1 cellular context compared by ENCODE assay signal in the genomic region with DNA sequence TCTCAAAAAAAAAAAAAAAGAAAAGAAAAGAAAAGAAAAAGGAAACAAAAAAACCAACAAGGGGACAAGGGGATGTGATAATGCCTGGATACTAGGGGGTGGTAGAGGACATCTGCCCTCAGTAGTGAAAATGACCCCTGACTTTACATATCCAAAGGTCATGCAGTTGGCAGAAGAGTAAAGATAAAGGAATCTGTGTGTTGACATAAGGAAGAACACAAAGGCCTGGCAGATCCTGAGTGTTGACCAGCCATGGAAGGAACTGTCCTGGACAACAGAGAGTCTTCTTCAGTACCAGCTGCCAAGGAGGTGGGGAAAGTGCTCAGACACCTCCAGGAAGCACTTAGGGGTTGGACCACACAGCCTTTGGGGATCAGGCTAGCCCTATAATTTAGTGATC.
TF ChIP-seq lines count a peak whose summit lies in the region.

No MANE protein-coding gene starts in this region.

TF ChIP-seq in HepG2, 621 proteins besides CTCF, POLR2A, EP300 and RAD21 (continued from another document and continues in another):
- TF ChIP-seq ZNF784 (CRISPR knock-in tag; IDR thresholded peaks at IDR 0.05; ENCODE audit: borderline replicate concordance) (no peak), MXD1 (CRISPR knock-in tag; IDR thresholded peaks at IDR 0.05) (no peak), POGZ (CRISPR knock-in tag; IDR thresholded peaks at IDR 0.05) (0 out of 2 replicates have a peak, but pooled peaks have one; percentile 20), ZNF460 (CRISPR knock-in tag; IDR thresholded peaks at IDR 0.05; ENCODE audit: borderline replicate concordance) (no peak; the same call in 1 of the 2 replicates), ZNF362 (CRISPR knock-in tag; IDR thresholded peaks at IDR 0.05; ENCODE audit: borderline replicate concordance) (peak; percentile 53; the same call in 1 of the 2 replicates), SAP130 (CRISPR knock-in tag; IDR thresholded peaks at IDR 0.05; ENCODE audit: low read depth) (peak; percentile 75), ESRRA (CRISPR knock-in tag; IDR thresholded peaks at IDR 0.05; ENCODE audit: low read depth) (peak; percentile 78; the same call in 1 of the 2 replicates), NFRKB (IDR thresholded peaks at IDR 0.05) (no peak), ZNF720 (CRISPR knock-in tag; IDR thresholded peaks at IDR 0.05) (no peak), ERF (CRISPR knock-in tag; IDR thresholded peaks at IDR 0.05) (peak; percentile 44; the same call in 1 of the 2 replicates), FOXA3 (CRISPR knock-in tag; IDR thresholded peaks at IDR 0.05) (peak; percentile 86), ZNF256 (CRISPR knock-in tag; conservative IDR thresholded peaks at IDR 0.05) (no peak), HOXA3 (CRISPR knock-in tag; IDR thresholded peaks at IDR 0.05) (peak; percentile 59; the same call in 1 of the 2 replicates), PHF8 (CRISPR knock-in tag; IDR thresholded peaks at IDR 0.05) (0 out of 2 replicates have a peak, but pooled peaks have one; percentile 29), HMG20B (CRISPR knock-in tag; conservative IDR thresholded peaks at IDR 0.05) (peak; percentile 42; the same call in 1 of the 2 replicates), ZNF235 (CRISPR knock-in tag; IDR thresholded peaks at IDR 0.05; ENCODE audit: borderline replicate concordance) (no peak), NCOA2 (CRISPR knock-in tag; IDR thresholded peaks at IDR 0.05) (peak; percentile 75), ZNF331 (CRISPR knock-in tag; IDR thresholded peaks at IDR 0.05) (0 out of 2 replicates have a peak, but pooled peaks have one; percentile 31), HNF4A (CRISPR knock-in tag; IDR thresholded peaks at IDR 0.05) (peak; percentile 90), HMG20A (CRISPR knock-in tag; IDR thresholded peaks at IDR 0.05; ENCODE audit: borderline replicate concordance) (peak; percentile 79; the same call in 1 of the 2 replicates), HDAC1 (CRISPR knock-in tag; IDR thresholded peaks at IDR 0.05) (peak; percentile 66), ATF1 (CRISPR knock-in tag; IDR thresholded peaks at IDR 0.05) (no peak), ZC3H4 (CRISPR knock-in tag; IDR thresholded peaks at IDR 0.05; ENCODE audit: borderline replicate concordance) (no peak), CREB3 (CRISPR knock-in tag; IDR thresholded peaks at IDR 0.05) (no peak), ZNF709 (CRISPR knock-in tag; IDR thresholded peaks at IDR 0.05) (no peak), ZNF562 (CRISPR knock-in tag; IDR thresholded peaks at IDR 0.05; ENCODE audit: borderline replicate concordance) (no peak), PPARG (CRISPR knock-in tag; conservative IDR thresholded peaks at IDR 0.05) (peak; percentile 86), MIER3 (CRISPR knock-in tag; IDR thresholded peaks at IDR 0.05; ENCODE audit: borderline replicate concordance) (no peak), MED8 (CRISPR knock-in tag; IDR thresholded peaks at IDR 0.05; ENCODE audit: insufficient replicate concordance) (no peak), KDM1A (CRISPR knock-in tag; IDR thresholded peaks at IDR 0.05) (0 out of 2 replicates have a peak, but pooled peaks have one; percentile 34), SMAD3 (CRISPR knock-in tag; IDR thresholded peaks at IDR 0.05) (peak; percentile 52; the same call in 1 of the 2 replicates), HDAC6 (IDR thresholded peaks at IDR 0.05; ENCODE audit: low read depth, low read length) (no peak), FOXJ3 (CRISPR knock-in tag; IDR thresholded peaks at IDR 0.05; ENCODE audit: borderline replicate concordance) (peak; percentile 67; the same call in 1 of the 2 replicates), ZNF263 (CRISPR knock-in tag; IDR thresholded peaks at IDR 0.05) (no peak), ZNF503 (CRISPR knock-in tag; IDR thresholded peaks at IDR 0.05) (peak; percentile 46; the same call in 1 of the 2 replicates), FOXO1 (CRISPR knock-in tag; IDR thresholded peaks at IDR 0.05) (peak; percentile 43; the same call in 1 of the 2 replicates), BORCS8-MEF2B (CRISPR knock-in tag; IDR thresholded peaks at IDR 0.05) (no peak), NR2F6 (IDR thresholded peaks at IDR 0.05) (peak; percentile 97), NR2F6 (CRISPR knock-in tag; IDR thresholded peaks at IDR 0.05) (peak; percentile 97), ZNF124 (CRISPR knock-in tag; IDR thresholded peaks at IDR 0.05) (0 out of 2 replicates have a peak, but pooled peaks have one; percentile 67), NFKBIZ (CRISPR knock-in tag; IDR thresholded peaks at IDR 0.05) (no peak), ZKSCAN5 (CRISPR knock-in tag; IDR thresholded peaks at IDR 0.05) (no peak), PHF21A (CRISPR knock-in tag; IDR thresholded peaks at IDR 0.05) (peak; percentile 27; the same call in 1 of the 2 replicates), NAIF1 (CRISPR knock-in tag; IDR thresholded peaks at IDR 0.05; ENCODE audit: borderline replicate concordance) (no peak), MXD4 (CRISPR knock-in tag; IDR thresholded peaks at IDR 0.05) (0 out of 2 replicates have a peak, but pooled peaks have one; percentile 31), SOX13 (IDR thresholded peaks at IDR 0.05) (peak; percentile 62; the same call in 1 of the 2 replicates), SOX13 (CRISPR knock-in tag; conservative IDR thresholded peaks at IDR 0.05 in 1 of 2, IDR thresholded peaks at IDR 0.05 in 1 of 2) (peak in 1 of 2 experiments; percentile 93; a peak in 2 of 4 replicates), ELF3 (CRISPR knock-in tag; IDR thresholded peaks at IDR 0.05) (peak; percentile 33; the same call in 1 of the 2 replicates), ARID2 (CRISPR knock-in tag; IDR thresholded peaks at IDR 0.05; ENCODE audit: borderline replicate concordance) (no peak), PAXIP1 (CRISPR knock-in tag; conservative IDR thresholded peaks at IDR 0.05) (peak; percentile 85), NRL (CRISPR knock-in tag; IDR thresholded peaks at IDR 0.05; ENCODE audit: borderline replicate concordance) (no peak), ZMYM4 (CRISPR knock-in tag; IDR thresholded peaks at IDR 0.05) (peak; percentile 53; the same call in 1 of the 2 replicates), THAP11 (CRISPR knock-in tag; IDR thresholded peaks at IDR 0.05) (peak; percentile 50), E2F2 (CRISPR knock-in tag; IDR thresholded peaks at IDR 0.05; ENCODE audit: borderline replicate concordance) (no peak), TSC22D2 (CRISPR knock-in tag; IDR thresholded peaks at IDR 0.05; ENCODE audit: borderline replicate concordance) (no peak), TCF12 (IDR thresholded peaks at IDR 0.05) (no peak), TCF12 (CRISPR knock-in tag; IDR thresholded peaks at IDR 0.05) (no peak), CEBPG (CRISPR knock-in tag; IDR thresholded peaks at IDR 0.05) (peak; percentile 42), NR3C1 (CRISPR knock-in tag; IDR thresholded peaks at IDR 0.05) (no peak), RCOR2 (CRISPR knock-in tag; IDR thresholded peaks at IDR 0.05) (peak; percentile 56; the same call in 1 of the 2 replicates)
- TF ChIP-seq, protein P1, sequence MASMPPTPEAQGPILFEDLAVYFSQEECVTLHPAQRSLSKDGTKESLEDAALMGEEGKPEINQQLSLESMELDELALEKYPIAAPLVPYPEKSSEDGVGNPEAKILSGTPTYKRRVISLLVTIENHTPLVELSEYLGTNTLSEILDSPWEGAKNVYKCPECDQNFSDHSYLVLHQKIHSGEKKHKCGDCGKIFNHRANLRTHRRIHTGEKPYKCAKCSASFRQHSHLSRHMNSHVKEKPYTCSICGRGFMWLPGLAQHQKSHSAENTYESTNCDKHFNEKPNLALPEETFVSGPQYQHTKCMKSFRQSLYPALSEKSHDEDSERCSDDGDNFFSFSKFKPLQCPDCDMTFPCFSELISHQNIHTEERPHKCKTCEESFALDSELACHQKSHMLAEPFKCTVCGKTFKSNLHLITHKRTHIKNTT (CRISPR knock-in tag; IDR thresholded peaks at IDR 0.05) = no peak
- TF ChIP-seq, protein P2, sequence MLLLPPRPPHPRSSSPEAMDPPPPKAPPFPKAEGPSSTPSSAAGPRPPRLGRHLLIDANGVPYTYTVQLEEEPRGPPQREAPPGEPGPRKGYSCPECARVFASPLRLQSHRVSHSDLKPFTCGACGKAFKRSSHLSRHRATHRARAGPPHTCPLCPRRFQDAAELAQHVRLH (CRISPR knock-in tag; IDR thresholded peaks at IDR 0.05; ENCODE audit: borderline replicate concordance, low read depth) = peak; percentile 58; the same call in 1 of the 2 replicates
- TF ChIP-seq, protein P3, sequence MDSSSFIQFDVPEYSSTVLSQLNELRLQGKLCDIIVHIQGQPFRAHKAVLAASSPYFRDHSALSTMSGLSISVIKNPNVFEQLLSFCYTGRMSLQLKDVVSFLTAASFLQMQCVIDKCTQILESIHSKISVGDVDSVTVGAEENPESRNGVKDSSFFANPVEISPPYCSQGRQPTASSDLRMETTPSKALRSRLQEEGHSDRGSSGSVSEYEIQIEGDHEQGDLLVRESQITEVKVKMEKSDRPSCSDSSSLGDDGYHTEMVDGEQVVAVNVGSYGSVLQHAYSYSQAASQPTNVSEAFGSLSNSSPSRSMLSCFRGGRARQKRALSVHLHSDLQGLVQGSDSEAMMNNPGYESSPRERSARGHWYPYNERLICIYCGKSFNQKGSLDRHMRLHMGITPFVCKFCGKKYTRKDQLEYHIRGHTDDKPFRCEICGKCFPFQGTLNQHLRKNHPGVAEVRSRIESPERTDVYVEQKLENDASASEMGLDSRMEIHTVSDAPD (CRISPR knock-in tag; IDR thresholded peaks at IDR 0.05) = no peak
